In genomic region chr14:68133856-68134255, GRCh38 we compare ENCODE assay signal across 24 cellular contexts.
"Had no signal": no experiment of that assay in that cellular context is flagged by ENCODE, and none has a peak within 500 bp of the region (broad histone marks: within the 10 kb centered on the region; RNA-seq: fewer than 3 reads in every experiment).

No MANE protein-coding gene starts in this region.

- H3K27me3 Mint-ChIP-seq: activated CD4-positive, alpha-beta T cell treated with anti-CD3 and anti-CD28 coated beads for 36 hours; activated CD8-positive, alpha-beta T cell treated with anti-CD3 and anti-CD28 coated beads for 36 hours; activated naive CD8-positive, alpha-beta T cell treated with anti-CD3 and anti-CD28 coated beads, Interleukin-2, amount 10 ng/mL, durations not matched to agents 7 days and 5 days had no signal

- H3K27ac Mint-ChIP-seq: activated CD4-positive, alpha-beta T cell treated with anti-CD3 and anti-CD28 coated beads for 36 hours; activated CD8-positive, alpha-beta T cell treated with anti-CD3 and anti-CD28 coated beads for 36 hours; activated naive CD8-positive, alpha-beta T cell treated with anti-CD3 and anti-CD28 coated beads, Interleukin-2, amount 10 ng/mL, durations not matched to agents 7 days and 5 days; activated T-cell treated with anti-CD3 and anti-CD28 coated beads, Interleukin-2, amount 50 U/mL, for 72 hours; activated T-helper 2 cell treated with anti-CD3 and anti-CD28 coated beads, Interferon-gamma antibody, Interleukin-2, Interleukin-4, amounts not matched to agents 10 μg/mL and 5 μg/mL and 100 μg/mL, durations not matched to agents 14 hours and 24 hours and 36 hours had no signal

- H3K36me3 ChIP-seq: adrenal gland, breast epithelium, WERI-Rb-1 had no signal

- H3K27ac ChIP-seq: adrenal gland, breast epithelium, WERI-Rb-1 had no signal

- H3K36me3 Mint-ChIP-seq: activated naive CD8-positive, alpha-beta T cell treated with anti-CD3 and anti-CD28 coated beads, Interleukin-2, amount 10 ng/mL, durations not matched to agents 7 days and 5 days had no signal

- DNase-seq: activated CD4-positive, alpha-beta T cell treated with anti-CD3 and anti-CD28 coated beads for 36 hours; activated CD8-positive, alpha-beta memory T cell treated with anti-CD3 and anti-CD28 coated beads, Interleukin-2, amount 50 U/mL, for 4 hours; activated CD8-positive, alpha-beta T cell treated with anti-CD3 and anti-CD28 coated beads for 36 hours; activated naive CD4-positive, alpha-beta T cell treated with anti-CD3 and anti-CD28 coated beads, Interleukin-2, amount 50 U/mL, for 16 hours; activated naive CD8-positive, alpha-beta T cell treated with anti-CD3 and anti-CD28 coated beads, Interleukin-2, amount 10 ng/mL, durations not matched to agents 7 days and 5 days; activated T-cell treated with anti-CD3 and anti-CD28 coated beads, Interleukin-2, amount 50 U/mL, for 72 hours; adrenal gland; aorta; caudate nucleus; Karpas-422; NCI-H1105 treated with DMSO at 0.1 percent for 48 hours; NCI-H146; NCI-H187 treated with DMSO at 0.1 percent for 48 hours; NCI-H2081 treated with DMSO at 0.1 percent for 48 hours; NCI-H2171; NCI-H2227 treated with DMSO at 0.1 percent for 48 hours; NCI-H526; NCI-H774; SHP77 treated with DMSO at 0.1 percent for 48 hours; T-helper 1 cell; WERI-Rb-1 had no signal

- H3K4me3 ChIP-seq: adrenal gland, breast epithelium, K562 had no signal

- H3K4me1 Mint-ChIP-seq: activated naive CD8-positive, alpha-beta T cell treated with anti-CD3 and anti-CD28 coated beads, Interleukin-2, amount 10 ng/mL, durations not matched to agents 7 days and 5 days had no signal

- H3K9me3 ChIP-seq: adrenal gland, breast epithelium had no signal

- H3K4me3 Mint-ChIP-seq: activated CD4-positive, alpha-beta T cell treated with anti-CD3 and anti-CD28 coated beads for 36 hours; activated CD8-positive, alpha-beta T cell treated with anti-CD3 and anti-CD28 coated beads for 36 hours; activated naive CD8-positive, alpha-beta T cell treated with anti-CD3 and anti-CD28 coated beads, Interleukin-2, amount 10 ng/mL, durations not matched to agents 7 days and 5 days; activated T-cell treated with anti-CD3 and anti-CD28 coated beads, Interleukin-2, amount 50 U/mL, for 72 hours had no signal

- H3K4me1 ChIP-seq: adrenal gland had no signal

- H3K9me3 Mint-ChIP-seq: activated CD8-positive, alpha-beta T cell treated with anti-CD3 and anti-CD28 coated beads for 36 hours; activated T-cell treated with anti-CD3 and anti-CD28 coated beads, Interleukin-2, amount 50 U/mL, for 72 hours; activated T-helper 2 cell treated with anti-CD3 and anti-CD28 coated beads, Interferon-gamma antibody, Interleukin-2, Interleukin-4, amounts not matched to agents 10 μg/mL and 5 μg/mL and 100 μg/mL, durations not matched to agents 14 hours and 24 hours and 36 hours had no signal

- H3K27me3 ChIP-seq: adrenal gland, breast epithelium had no signal
